Comparison of ENCODE assay signal across 8 cellular contexts in the genomic region with DNA sequence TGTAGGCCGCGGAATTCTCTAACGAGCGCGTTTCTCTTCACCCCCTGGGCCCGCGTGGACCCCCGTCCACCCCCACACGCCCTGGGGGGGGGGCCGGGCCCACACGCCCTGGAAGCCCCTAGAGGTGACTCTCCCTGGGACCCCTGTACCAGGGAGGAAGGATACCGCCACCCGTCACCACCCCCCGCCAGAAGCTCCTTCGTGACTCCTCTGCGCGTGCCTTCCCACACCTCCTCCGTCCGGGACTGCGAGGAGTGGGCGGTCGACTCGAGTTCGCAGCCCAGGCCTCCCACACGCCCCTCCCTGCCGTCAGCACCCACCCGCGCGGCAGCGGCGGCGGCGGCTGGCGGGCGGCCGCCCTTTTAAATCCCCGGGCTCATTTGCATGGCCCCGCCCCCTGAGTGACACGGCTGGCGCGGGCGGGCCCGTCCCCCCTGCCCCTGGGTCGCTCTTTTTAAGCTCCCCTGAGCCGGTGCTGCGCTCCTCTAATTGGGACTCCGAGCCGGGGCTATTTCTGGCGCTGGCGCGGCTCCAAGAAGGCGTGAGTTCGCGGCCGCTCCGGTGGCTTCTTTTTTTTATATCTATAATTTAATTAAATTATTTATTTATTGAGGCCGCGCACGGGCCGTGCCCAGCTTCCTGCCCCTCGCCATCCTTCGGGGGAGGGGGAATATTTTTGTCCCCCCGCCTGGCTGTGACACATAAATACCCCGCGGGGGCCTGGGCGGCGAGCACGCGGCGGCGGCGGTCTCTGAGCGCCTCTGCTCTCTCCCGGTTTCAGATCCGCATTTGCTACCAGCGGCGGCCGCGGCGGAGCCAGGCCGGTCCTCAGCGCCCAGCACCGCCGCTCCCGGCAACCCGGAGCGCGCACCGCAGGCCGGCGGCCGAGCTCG. TPM values are rescaled to one million over a fixed set of nuclear protein-coding genes. Genes with fewer than 3 reads are reported as not detected.
DNase-seq lines count a peak whose midpoint lies in the region; ATAC-seq and TF ChIP-seq lines count a peak whose summit lies in the region.

TSS of gene HMGA1 (plus strand) at position 451 of the 893 bp plus-strand sequence. CDS start 3,908 bp downstream, outside the sequence.

- DNase-seq in DMS79 (lab: John Stamatoyannopoulos, UW) (peak; percentile 65), LHCN-M2 (ENCODE audit: low read depth) (peak; percentile 88), RWPE2 (ENCODE audit: low spot score) (peak; percentile 86), fibroblast of peridontal ligament (ENCODE audit: extremely low read depth) (peak; percentile 62)
- peak; percentile 85 for DNase-seq in natural killer cell treated with Interleukin-12 subunit alpha and Interleukin-12 subunit beta and Interleukin-15 and Interleukin-18, amount 100 ng/mL, for 72 hours (ENCODE audit: low spot score)
- peak; percentile 95 for DNase-seq in stimulated activated naive CD8-positive, alpha-beta T cell treated with anti-CD3 and anti-CD28 coated beads, Interleukin-15, Interleukin-2, amounts not matched to agents 100 U/mL and 50 U/mL, for 24 hours

- ATAC-seq in GM21825 (IDR thresholded peaks at IDR 0.05; ENCODE audit: unreplicated experiment) (peak; percentile 57), RWPE2 (ENCODE audit: low read depth) (peak; percentile 64)
- peak; percentile 80 for ATAC-seq in activated T-helper 17 cell treated with anti-CD3 and anti-CD28 coated beads, Interleukin-2, amount 50 U/mL, for 72 hours (replicated peaks)
- ATAC-seq in natural killer cell treated with Interleukin-12 subunit alpha and Interleukin-12 subunit beta and Interleukin-15 and Interleukin-18, amount 100 ng/mL, for 72 hours: peak; percentile 85 to 91
- peak; percentile 74 for ATAC-seq in stimulated activated naive CD8-positive, alpha-beta T cell treated with anti-CD3 and anti-CD28 coated beads, Interleukin-15, Interleukin-2, amounts not matched to agents 100 U/mL and 50 U/mL, for 24 hours

- H3K27ac ChIP-seq in RWPE2 (ENCODE audit: poor library complexity, severe bottlenecking): peak within 1 kb of the TSS; percentile 95

- H3K36me3 ChIP-seq in RWPE2 (ENCODE audit: low read depth): peaks cover 31% of the 10 kb centered on the region

- H3K4me1 ChIP-seq in RWPE2 (ENCODE audit: insufficient read depth, poor library complexity, severe bottlenecking): peaks cover 31% of the 10 kb centered on the region

- no peak for TF ChIP-seq CTCF in RWPE2 (IDR thresholded peaks at IDR 0.05; ENCODE audit: poor library complexity, severe bottlenecking)

- no peaks in the 10 kb centered on the region for H3K27me3 Mint-ChIP-seq in activated T-helper 17 cell treated with anti-CD3 and anti-CD28 coated beads, Interleukin-2, amount 50 U/mL, for 72 hours
- no peaks in the 10 kb centered on the region for H3K27me3 Mint-ChIP-seq in natural killer cell treated with Interleukin-12 subunit alpha and Interleukin-12 subunit beta and Interleukin-15 and Interleukin-18, amount 100 ng/mL, for 72 hours

- peaks cover 28% of the 10 kb centered on the region for H3K4me1 Mint-ChIP-seq in activated T-helper 17 cell treated with anti-CD3 and anti-CD28 coated beads, Interleukin-2, amount 50 U/mL, for 72 hours
- H3K4me1 Mint-ChIP-seq in natural killer cell treated with Interleukin-12 subunit alpha and Interleukin-12 subunit beta and Interleukin-15 and Interleukin-18, amount 100 ng/mL, for 72 hours (ENCODE audit: low read depth in 2 of 2): peaks cover 13 to 16% of the 10 kb centered on the region in 2 donors

- H3K27me3 ChIP-seq in RWPE2 (ENCODE audit: insufficient read depth, poor library complexity, severe bottlenecking): no peaks in the 10 kb centered on the region

- peak within 1 kb of the TSS; percentile 91 for H3K4me3 Mint-ChIP-seq in activated T-helper 17 cell treated with anti-CD3 and anti-CD28 coated beads, Interleukin-2, amount 50 U/mL, for 72 hours
- peak within 1 kb of the TSS; percentile 89 for H3K4me3 Mint-ChIP-seq in natural killer cell treated with Interleukin-12 subunit alpha and Interleukin-12 subunit beta and Interleukin-15 and Interleukin-18, amount 100 ng/mL, for 72 hours

- H3K4me3 ChIP-seq in RWPE2 (ENCODE audit: severe bottlenecking): peak within 1 kb of the TSS; percentile 98

- H3K27ac Mint-ChIP-seq in activated T-helper 17 cell treated with anti-CD3 and anti-CD28 coated beads, Interleukin-2, amount 50 U/mL, for 72 hours: peak within 1 kb of the TSS; percentile 87
- H3K27ac Mint-ChIP-seq in natural killer cell treated with Interleukin-12 subunit alpha and Interleukin-12 subunit beta and Interleukin-15 and Interleukin-18, amount 100 ng/mL, for 72 hours: peak within 1 kb of the TSS; percentile 83 to 92

- no peaks in the 10 kb centered on the region for H3K9me3 ChIP-seq in RWPE2 (ENCODE audit: severe bottlenecking)

- H3K9me3 Mint-ChIP-seq in activated T-helper 17 cell treated with anti-CD3 and anti-CD28 coated beads, Interleukin-2, amount 50 U/mL, for 72 hours: no peaks in the 10 kb centered on the region
- no peaks in the 10 kb centered on the region for H3K9me3 Mint-ChIP-seq in natural killer cell treated with Interleukin-12 subunit alpha and Interleukin-12 subunit beta and Interleukin-15 and Interleukin-18, amount 100 ng/mL, for 72 hours

- peaks cover 39% of the 10 kb centered on the region for H3K36me3 Mint-ChIP-seq in activated T-helper 17 cell treated with anti-CD3 and anti-CD28 coated beads, Interleukin-2, amount 50 U/mL, for 72 hours (ENCODE audit: low read depth)
- no peaks in the 10 kb centered on the region for H3K36me3 Mint-ChIP-seq in natural killer cell treated with Interleukin-12 subunit alpha and Interleukin-12 subunit beta and Interleukin-15 and Interleukin-18, amount 100 ng/mL, for 72 hours

RNA-seq across cellular contexts. Expression of gene HMGA1, which starts in this region (rescaled TPM):
- total RNA-seq in LHCN-M2 (2014; rRNA removed): 420 and 508 TPM in 2 replicates
- 237 TPM for polyA plus RNA-seq in LHCN-M2 (2012)
- total RNA-seq in activated T-helper 17 cell treated with anti-CD3 and anti-CD28 coated beads, Interleukin-2, amount 50 U/mL, for 72 hours: 100 to 1,000 TPM; 203 to 389 TPM
- total RNA-seq in natural killer cell treated with Interleukin-12 subunit alpha and Interleukin-12 subunit beta and Interleukin-15 and Interleukin-18, amount 100 ng/mL, for 72 hours: 100 to 1,000 TPM; 151 to 556 TPM

Comparison
In these comparisons a context has a peak if more than half of its experiments do, and no peak if none do; other contexts are left out.
1. Peak in every context shown above with its lines: DNase-seq, ATAC-seq, H3K4me3 ChIP-seq and H3K27ac ChIP-seq.